ENCODE assay signal across 15 cellular contexts in the genomic region with DNA sequence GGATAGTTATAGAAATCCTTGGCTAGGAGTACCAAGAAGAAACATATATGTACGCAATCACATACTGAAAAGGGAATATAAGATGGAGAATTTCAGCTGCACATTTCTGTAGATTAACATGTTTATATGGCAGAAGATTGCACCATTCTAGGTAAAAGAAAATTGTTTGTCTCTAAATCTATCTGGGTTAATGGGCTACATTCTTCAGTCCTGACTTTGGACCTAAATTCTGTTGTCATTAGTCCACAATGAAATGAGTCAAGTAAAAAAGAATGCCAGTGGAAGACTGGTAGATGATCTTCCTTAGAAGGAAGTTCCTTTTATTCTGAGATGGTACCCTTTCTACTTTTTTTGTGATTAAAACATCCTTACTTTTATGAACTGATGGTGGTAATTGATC. TPM values are rescaled to one million over a fixed set of nuclear protein-coding genes. Genes with fewer than 3 reads are reported as not detected.
DNase-seq lines count a peak whose midpoint lies in the region; ATAC-seq and TF ChIP-seq lines count a peak whose summit lies in the region.
"Had no signal": no experiment of that assay in that cellular context is flagged by ENCODE, and none has a peak within 500 bp of the region (broad histone marks: within the 10 kb centered on the region; RNA-seq: fewer than 3 reads in every experiment).

No MANE protein-coding gene starts in this region.

- ATAC-seq in GM19455 (IDR thresholded peaks at IDR 0.05; ENCODE audit: unreplicated experiment) = no peak

- CTCF ChIA-PET in Caco-2 (lab: Charles Lee) = interaction anchor here (0.8 to 1.0 kb wide), 3 partner anchors 50 to 147 kb away, joined by 3 to 4 read pairs (median 4); no protein-coding TSS in a partner anchor

- POLR2A ChIA-PET in Caco-2 (lab: Charles Lee) = interaction anchor here (1.4 to 1.5 kb wide), 2 partner anchors 51 to 355 kb away, joined by 4 to 9 read pairs; a partner anchor contains a TSS

- H3K9me3 Mint-ChIP-seq in Caco-2 (ENCODE audit: unreplicated experiment) (no peaks in the 10 kb centered on the region), osteocyte (ENCODE audit: unreplicated experiment) (no peaks in the 10 kb centered on the region)
- H3K9me3 Mint-ChIP-seq: activated naive CD4-positive, alpha-beta T cell treated with anti-CD3 and anti-CD28 coated beads for 36 hours; immature natural killer cell had no signal

- no peaks in the 10 kb centered on the region for H3K36me3 ChIP-seq in Caco-2 (ENCODE audit: control insufficient read depth, insufficient read depth, low read length)
- H3K36me3 ChIP-seq: esophagus squamous epithelium had no signal

- BruUV-seq in Caco-2 (replicated peaks; lab: Mats Ljungman, UMichigan) = no TSS peak

- no peak for TF ChIP-seq CTCF in Caco-2 (IDR thresholded peaks at IDR 0.05; ENCODE audit: insufficient read depth in 1 of 2, low read depth in 1 of 2, low read length in 1 of 2, severe bottlenecking in 1 of 2, unreplicated experiment in 1 of 2)
- no peak for TF ChIP-seq CTCF in epithelial cell of esophagus (IDR thresholded peaks at IDR 0.05; ENCODE audit: insufficient read depth, low read depth, low read length, missing control alignments)
- no peak for TF ChIP-seq CTCF in osteocyte (IDR thresholded peaks at IDR 0.05)

- H3K27me3 Mint-ChIP-seq in Caco-2 (ENCODE audit: insufficient read depth, unreplicated experiment) (no peaks in the 10 kb centered on the region), osteocyte (ENCODE audit: unreplicated experiment) (no peaks in the 10 kb centered on the region)

- H3K4me3 ChIP-seq in Caco-2 (ENCODE audit: low read depth, low read length) = no peak overlapping the region
- no peak overlapping the region for H3K4me3 ChIP-seq in epithelial cell of esophagus (ENCODE audit: low read length)
- H3K4me3 ChIP-seq: esophagus squamous epithelium had no signal

- peaks cover 35% of the 10 kb centered on the region for H3K4me1 Mint-ChIP-seq in Caco-2 (ENCODE audit: low read depth, unreplicated experiment)
- peaks cover 51% of the 10 kb centered on the region for H3K4me1 Mint-ChIP-seq in osteocyte (ENCODE audit: unreplicated experiment)

- peaks cover 35% of the 10 kb centered on the region for H3K4me1 ChIP-seq in Caco-2
- H3K4me1 ChIP-seq: esophagus squamous epithelium had no signal

- intact Hi-C loops in Caco-2 (cut with micrococcal nuclease; ENCODE audit: unreplicated experiment) = loop anchor here (1.0 to 2.0 kb wide), 4 partner anchors 14 to 50 kb away; no protein-coding TSS in a partner anchor

- H3K36me3 Mint-ChIP-seq in Caco-2 (ENCODE audit: insufficient read depth, unreplicated experiment) (peaks cover 5% of the 10 kb centered on the region), osteocyte (ENCODE audit: unreplicated experiment) (peaks cover 13% of the 10 kb centered on the region)
- H3K36me3 Mint-ChIP-seq: IgD-negative memory B cell had no signal

- H3K4me3 Mint-ChIP-seq in Caco-2 (ENCODE audit: unreplicated experiment) = peak overlapping the region; percentile 7
- no peak overlapping the region for H3K4me3 Mint-ChIP-seq in osteocyte (ENCODE audit: unreplicated experiment)
- H3K4me3 Mint-ChIP-seq: activated naive CD4-positive, alpha-beta T cell treated with anti-CD3 and anti-CD28 coated beads for 36 hours; IgD-negative memory B cell; immature natural killer cell had no signal

- H3K27ac Mint-ChIP-seq in Caco-2 (ENCODE audit: unreplicated experiment) (peak overlapping the region; percentile 81), osteocyte (ENCODE audit: unreplicated experiment) (peak overlapping the region; percentile 70)
- H3K27ac Mint-ChIP-seq: activated naive CD4-positive, alpha-beta T cell treated with anti-CD3 and anti-CD28 coated beads for 36 hours; IgD-negative memory B cell; immature natural killer cell had no signal

- no peaks in the 10 kb centered on the region for H3K27me3 ChIP-seq in Caco-2 (replicated peaks; ENCODE audit: control insufficient read depth, insufficient read depth, low read length)
- H3K27me3 ChIP-seq: esophagus squamous epithelium had no signal

- DNase-seq in Caco-2 (peak in 1 of 2 experiments; percentile 32), M059J (ENCODE audit: low read depth) (peak; percentile 86), epithelial cell of esophagus (ENCODE audit: low read depth) (peak; percentile 47), osteocyte (ENCODE audit: extremely low spot score, unreplicated experiment) (no peak), SIG-M5 treated with dmso at 0.1 percent for 504 hours (lab: John Stamatoyannopoulos, UW; ENCODE audit: unreplicated experiment) (no peak), OCI-M1 (lab: John Stamatoyannopoulos, UW) (no peak), SW480 (ENCODE audit: low spot score) (no peak)
- DNase-seq: activated CD8-positive, alpha-beta memory T cell treated with anti-CD3 and anti-CD28 coated beads for 24 hours; activated naive CD4-positive, alpha-beta T cell treated with anti-CD3 and anti-CD28 coated beads for 36 hours; esophagus squamous epithelium; immature natural killer cell; NCI-H748 treated with DMSO at 0.1 percent for 48 hours; Right ventricle myocardium superior had no signal

- no peaks in the 10 kb centered on the region for H3K9me3 ChIP-seq in Caco-2
- H3K9me3 ChIP-seq: esophagus squamous epithelium had no signal

RNA-seq across cellular contexts. Expression of a gene that starts 51.2 kb away (rescaled TPM):
- total RNA-seq in Caco-2 (2022) (21.5 and 22.0 TPM in 2 replicates), osteocyte (40.9 and 43.5 TPM in 2 replicates)
- total RNA-seq in M059J (2014; rRNA removed; shearing (Covaris generic)) = 14.9 and 19.3 TPM in 2 replicates

Comparison
In these comparisons a context has a peak if more than half of its experiments do, and no peak if none do; other contexts are left out.
1. DNase-seq: peak in M059J (single experiment) and epithelial cell of esophagus (single experiment); none in osteocyte (single experiment), SIG-M5 treated with dmso at 0.1 percent for 504 hours (single experiment), OCI-M1 (single experiment) and SW480 (single experiment).